19 cellular contexts compared by ENCODE assay signal in the genomic region with DNA sequence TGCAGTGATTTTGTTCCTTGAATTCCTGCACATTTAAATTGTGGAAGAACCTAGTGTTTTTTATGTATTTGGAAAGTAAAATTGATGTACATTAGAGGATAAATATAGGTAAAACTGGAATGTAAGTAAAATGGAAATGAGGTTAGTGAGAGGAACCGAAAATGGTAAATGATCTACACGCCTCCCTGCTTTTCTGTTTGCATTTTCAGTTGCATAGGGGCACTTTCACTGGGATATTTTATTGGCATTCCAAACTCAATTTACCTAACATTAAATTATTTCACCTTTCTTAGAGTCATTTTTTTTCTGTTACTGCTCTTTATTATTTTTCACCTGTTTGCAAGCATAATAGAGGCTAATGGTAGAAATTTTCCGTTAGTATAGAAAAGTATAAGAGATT. TPM values are rescaled to one million over a fixed set of nuclear protein-coding genes. Genes with fewer than 3 reads are reported as not detected.
DNase-seq lines count a peak whose midpoint lies in the region; ATAC-seq and TF ChIP-seq lines count a peak whose summit lies in the region.
"Had no signal": no experiment of that assay in that cellular context is flagged by ENCODE, and none has a peak within 500 bp of the region (broad histone marks: within the 10 kb centered on the region; RNA-seq: fewer than 3 reads in every experiment).

No MANE protein-coding gene starts in this region.

- intact Hi-C loops in CD4-positive, alpha-beta T cell (cut with DNase I, micrococcal nuclease): no loop called here

- H3K27ac ChIP-seq in CD4-positive, alpha-beta T cell (ENCODE audit: low read depth, low read length): no peak overlapping the region
- H3K27ac ChIP-seq: cardiac muscle cell, SK-N-MC, skin epidermis, uterus had no signal

- no peaks in the 10 kb centered on the region for H3K9me3 ChIP-seq in CD4-positive, alpha-beta T cell (ENCODE audit: control insufficient read depth, low read length)
- H3K9me3 ChIP-seq: uterus had no signal

- H3K27me3 Mint-ChIP-seq in CD4-positive, alpha-beta T cell: no peaks in the 10 kb centered on the region
- no peaks in the 10 kb centered on the region for H3K27me3 Mint-ChIP-seq in IgD-negative memory B cell
- no peaks in the 10 kb centered on the region for H3K27me3 Mint-ChIP-seq in effector memory CD8-positive, alpha-beta T cell
- H3K27me3 Mint-ChIP-seq: progenitor cell of endocrine pancreas had no signal

- no peak overlapping the region for H3K27ac Mint-ChIP-seq in CD4-positive, alpha-beta T cell
- H3K27ac Mint-ChIP-seq in IgD-negative memory B cell: peak overlapping the region; percentile 32 to 65 (median 39)
- H3K27ac Mint-ChIP-seq in effector memory CD8-positive, alpha-beta T cell: no peak overlapping the region
- H3K27ac Mint-ChIP-seq: activated T-helper 1 cell treated with anti-CD3 and anti-CD28 coated beads, Interleukin-12 subunit alpha, Interleukin-12 subunit beta, Interleukin-2, Interleukin-4 antibody, amounts not matched to agents 30 ng/mL and 10 ng/mL and 1 ng/mL, durations not matched to agents 14 hours and 24 hours and 36 hours; progenitor cell of endocrine pancreas had no signal

- no peak for DNase-seq in CD4-positive, alpha-beta T cell
- no peak for DNase-seq in effector memory CD8-positive, alpha-beta T cell
- no peak for DNase-seq in NCI-H1436 (lab: John Stamatoyannopoulos, UW)
- DNase-seq in cerebellum (ENCODE audit: low spot score): no peak
- DNase-seq in cerebellar nuclear complex (lab: John Stamatoyannopoulos, UW): no peak
- DNase-seq: activated CD4-positive, CD25-positive, alpha-beta regulatory T cell treated with anti-CD3 and anti-CD28 coated beads, Interleukin-2, amount 50 U/mL, for 72 hours; KG1; NCI-H748 treated with DMSO at 0.1 percent for 48 hours; stimulated activated CD4-positive, alpha-beta T cell treated with anti-CD3 and anti-CD28 coated beads, Interleukin-4, amount 100 ng/mL, for 1 hour; T-helper 9 cell; uterus had no signal

- POLR2A ChIA-PET in CD4-positive, alpha-beta T cell (lab: Charles Lee): interaction anchor here (0.9 to 2.9 kb wide), 3 partner anchors 9 to 30 kb away, joined by 5 to 17 read pairs (median 8); no protein-coding TSS in a partner anchor

- H3K4me3 Mint-ChIP-seq in CD4-positive, alpha-beta T cell: peak overlapping the region; percentile 45
- peak overlapping the region in 3 of 4 donors; percentile 75 to 78 (median 78) for H3K4me3 Mint-ChIP-seq in IgD-negative memory B cell
- H3K4me3 Mint-ChIP-seq in effector memory CD8-positive, alpha-beta T cell: peak overlapping the region; percentile 31 to 90
- H3K4me3 Mint-ChIP-seq: activated T-helper 1 cell treated with anti-CD3 and anti-CD28 coated beads, Interleukin-12 subunit alpha, Interleukin-12 subunit beta, Interleukin-2, Interleukin-4 antibody, amounts not matched to agents 30 ng/mL and 10 ng/mL and 1 ng/mL, durations not matched to agents 14 hours and 24 hours and 36 hours had no signal

- no peak for ATAC-seq in CD4-positive, alpha-beta T cell (ENCODE audit: poor library complexity)
- ATAC-seq in GM18867 (IDR thresholded peaks at IDR 0.05; ENCODE audit: unreplicated experiment) (peak; percentile 47), HG02852 (IDR thresholded peaks at IDR 0.05; ENCODE audit: unreplicated experiment) (no peak)
- ATAC-seq in effector memory CD8-positive, alpha-beta T cell (replicated peaks): no peak

- peaks cover 56% of the 10 kb centered on the region for H3K36me3 Mint-ChIP-seq in CD4-positive, alpha-beta T cell (ENCODE audit: low read depth)
- peaks cover 6% of the 10 kb centered on the region for H3K36me3 Mint-ChIP-seq in IgD-negative memory B cell
- peaks cover 32% of the 10 kb centered on the region for H3K36me3 Mint-ChIP-seq in effector memory CD8-positive, alpha-beta T cell (ENCODE audit: insufficient read depth)

- no peak for TF ChIP-seq CTCF in CD4-positive, alpha-beta T cell (IDR thresholded peaks at IDR 0.05)

- H3K27me3 ChIP-seq in CD4-positive, alpha-beta T cell (ENCODE audit: control insufficient read depth, insufficient read depth, low read length): no peaks in the 10 kb centered on the region
- H3K27me3 ChIP-seq: cardiac muscle cell, uterus had no signal

- peaks cover 86% of the 10 kb centered on the region for H3K4me1 Mint-ChIP-seq in CD4-positive, alpha-beta T cell (ENCODE audit: low read depth)
- H3K4me1 Mint-ChIP-seq in IgD-negative memory B cell: peaks cover 54 to 58% (median 56%) of the 10 kb centered on the region in 3 donors
- H3K4me1 Mint-ChIP-seq in effector memory CD8-positive, alpha-beta T cell (ENCODE audit: low read depth in 2 of 2): peaks cover 41 to 69% of the 10 kb centered on the region in 2 donors

- CTCF ChIA-PET in CD4-positive, alpha-beta T cell (lab: Charles Lee): interaction anchor here (1.0 to 1.6 kb wide), 3 partner anchors 9 to 94 kb away, joined by 3 to 4 read pairs (median 3); no protein-coding TSS in a partner anchor

- H3K9me3 Mint-ChIP-seq in CD4-positive, alpha-beta T cell: peaks cover 2% of the 10 kb centered on the region
- no peaks in the 10 kb centered on the region for H3K9me3 Mint-ChIP-seq in IgD-negative memory B cell
- H3K9me3 Mint-ChIP-seq in effector memory CD8-positive, alpha-beta T cell: no peaks in the 10 kb centered on the region

RNA-seq across cellular contexts. Expression of a gene that starts 8.0 kb away (rescaled TPM):
- 100 to 1,000 TPM; 135 to 138 TPM for total RNA-seq in CD4-positive, alpha-beta T cell
- 64.6 TPM for polyA plus RNA-seq in IgD-negative memory B cell
- 129 TPM for total RNA-seq in cerebellum

Comparison
In these comparisons a context has a peak if more than half of its experiments do, and no peak if none do; other contexts are left out.
1. H3K27ac Mint-ChIP-seq: peak in IgD-negative memory B cell (3 of 3); none in CD4-positive, alpha-beta T cell (single experiment) and effector memory CD8-positive, alpha-beta T cell (0 of 2).
2. Peak in every context shown above with its lines, with median percentiles within 50 percentile points of each other: H3K4me3 Mint-ChIP-seq.